In the genomic region with DNA sequence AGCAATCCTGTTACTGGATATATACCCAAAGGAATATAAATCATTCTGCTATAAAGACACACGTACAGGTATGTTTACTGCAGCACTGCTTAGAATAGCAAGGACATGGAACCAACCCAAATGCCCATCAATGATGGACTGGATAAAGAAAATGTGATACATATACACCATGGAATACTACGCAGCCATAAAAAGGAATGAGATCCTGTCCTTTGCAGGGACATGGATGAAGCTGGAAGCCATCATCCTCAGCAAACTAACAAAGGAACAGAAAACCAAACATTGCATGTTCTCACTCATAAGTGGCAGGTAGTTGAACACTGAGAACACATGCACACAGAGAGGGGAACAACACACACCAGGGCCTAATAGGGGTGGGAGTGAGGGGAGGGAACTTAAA, we compare ENCODE assay signal across 3 cellular contexts. TPM values are rescaled to one million over a fixed set of nuclear protein-coding genes. Genes with fewer than 3 reads are reported as not detected.
"Had no signal": no experiment of that assay in that cellular context is flagged by ENCODE, and none has a peak within 500 bp of the region (broad histone marks: within the 10 kb centered on the region; RNA-seq: fewer than 3 reads in every experiment).

No MANE protein-coding gene starts in this region.

RNA-seq across cellular contexts. Expression of gene NAT8L, which starts 55.8 kb away (rescaled TPM):
- total RNA-seq: natural killer cell, smooth muscle cell had no signal
- polyA plus RNA-seq: naive thymus-derived CD8-positive, alpha-beta T cell; smooth muscle cell had no signal
